Comparison of ENCODE assay signal across 18 cellular contexts in genomic region chr5:28743362-28743761, GRCh38.
DNase-seq lines count a peak whose midpoint lies in the region; ATAC-seq, FAIRE-seq and TF ChIP-seq lines count a peak whose summit lies in the region.
"Had no signal": no experiment of that assay in that cellular context is flagged by ENCODE, and none has a peak within 500 bp of the region (broad histone marks: within the 10 kb centered on the region; RNA-seq: fewer than 3 reads in every experiment).

No MANE protein-coding gene starts in this region.

- FAIRE-seq in endothelial cell of umbilical vein (lab: Jason Lieb, UNC), result no peak
- FAIRE-seq: D721Med had no signal

- no peak overlapping the region for H3K4me3 Mint-ChIP-seq in osteocyte (ENCODE audit: unreplicated experiment)
- H3K4me3 Mint-ChIP-seq: CD8-positive, alpha-beta T cell; GM23338 had no signal

- H3K9me3 Mint-ChIP-seq in osteocyte (ENCODE audit: unreplicated experiment), result no peaks in the 10 kb centered on the region
- H3K9me3 Mint-ChIP-seq: GM23338 had no signal

- H3K9me1 ChIP-seq in endothelial cell of umbilical vein (replicated peaks; ENCODE audit: control insufficient read depth, extremely low read depth, insufficient read depth, low read length), result no peaks in the 10 kb centered on the region

- H3K4me1 Mint-ChIP-seq in osteocyte (ENCODE audit: unreplicated experiment), result peaks cover 8% of the 10 kb centered on the region
- H3K4me1 Mint-ChIP-seq: GM23338 had no signal

- intact Hi-C loops in endothelial cell of umbilical vein (cut with micrococcal nuclease), result no loop called here
- intact Hi-C loops in Right ventricle myocardium inferior (cut with DNase I), result no loop called here

- H3K9ac ChIP-seq in adipocyte (ENCODE audit: low read length) (no peak overlapping the region), endothelial cell of umbilical vein (replicated peaks; ENCODE audit: extremely low read depth, insufficient read depth, low read length) (no peak overlapping the region)

- H3K36me3 Mint-ChIP-seq in osteocyte (ENCODE audit: unreplicated experiment), result no peaks in the 10 kb centered on the region
- H3K36me3 Mint-ChIP-seq: CD8-positive, alpha-beta T cell had no signal

- no peak overlapping the region for H2AFZ ChIP-seq in endothelial cell of umbilical vein (ENCODE audit: low read depth, low read length)
- H2AFZ ChIP-seq: GM23338 had no signal

- dilution Hi-C loops in endothelial cell of umbilical vein (cut with MboI; ENCODE audit: extremely low pct_ligation_motif_present, low sequenced_read_pairs), result no loop called here

- H3K4me3 ChIP-seq in adipocyte (ENCODE audit: low read length) (no peak overlapping the region), endothelial cell of umbilical vein (replicated peaks in 1 of 3; ENCODE audit: insufficient read depth in 1 of 3, low read depth in 1 of 3, low read length in 3 of 3) (no peak overlapping the region)
- H3K4me3 ChIP-seq: GM23338 had no signal

- H3K27me3 Mint-ChIP-seq in osteocyte (ENCODE audit: unreplicated experiment), result peaks cover 2% of the 10 kb centered on the region

- H3K4me2 ChIP-seq in endothelial cell of umbilical vein (ENCODE audit: insufficient read depth, low read length), result no peak overlapping the region
- H3K4me2 ChIP-seq: GM23338 had no signal

- no TSS peak for BruUV-seq in endothelial cell of umbilical vein (replicated peaks; lab: Mats Ljungman, UMichigan)

- H3K27me3 ChIP-seq in adipocyte (replicated peaks; ENCODE audit: control insufficient read depth, insufficient read depth, low read length) (no peaks in the 10 kb centered on the region), endothelial cell of umbilical vein (ENCODE audit: control insufficient read depth in 2 of 2, insufficient read depth in 2 of 2, low read length in 2 of 2) (no peaks in the 10 kb centered on the region)

- peak; percentile 64 for DNase-seq in adipocyte (ENCODE audit: low read depth)
- DNase-seq in endothelial cell of umbilical vein (ENCODE audit: low read depth, low spot score), result no peak
- DNase-seq in osteocyte (ENCODE audit: extremely low spot score, unreplicated experiment), result no peak
- DNase-seq in MV-4-11 (lab: John Stamatoyannopoulos, UW), result no peak
- DNase-seq in activated T-cell treated with anti-CD3 and anti-CD28 coated beads, Interleukin-2, amount 50 U/mL, for 1 hour, result no peak
- DNase-seq in dermis blood vessel endothelial cell, result no peak
- no peak for DNase-seq in Right ventricle myocardium inferior (ENCODE audit: missing footprints)
- DNase-seq: CD8-positive, alpha-beta T cell; DND-41; GF-D8; KBM-7; NCI-H1105 treated with DMSO at 0.1 percent for 48 hours; NCI-H1930; NCI-H2171 treated with DMSO at 0.1 percent for 48 hours; NCI-H524 treated with DMSO at 0.1 percent for 48 hours had no signal

- ATAC-seq in Right ventricle myocardium inferior, result no peak
- ATAC-seq: CD8-positive, alpha-beta T cell; GM23338 had no signal

- H4K20me1 ChIP-seq in endothelial cell of umbilical vein (replicated peaks; ENCODE audit: control insufficient read depth, extremely low read depth, insufficient read depth, low read length), result no peaks in the 10 kb centered on the region

- TF ChIP-seq POLR2A in endothelial cell of umbilical vein (IDR thresholded peaks at IDR 0.05; ENCODE audit: low read depth, low read length), result no peak

- POLR2A ChIA-PET in endothelial cell of umbilical vein (lab: Charles Lee), result no interaction called here

- no peak overlapping the region for H3K27ac ChIP-seq in endothelial cell of umbilical vein (ENCODE audit: insufficient read depth, low read depth, low read length)
- H3K27ac ChIP-seq: RWPE1 had no signal

- CTCF ChIA-PET in endothelial cell of umbilical vein (lab: Charles Lee), result no interaction called here

- peak overlapping the region; percentile 75 for H3K27ac Mint-ChIP-seq in osteocyte (ENCODE audit: unreplicated experiment)
- H3K27ac Mint-ChIP-seq: CD8-positive, alpha-beta T cell; GM23338 had no signal

- no peaks in the 10 kb centered on the region for H3K79me2 ChIP-seq in endothelial cell of umbilical vein (ENCODE audit: control insufficient read depth, insufficient read depth, low read length)

- H3K4me1 ChIP-seq in adipocyte (ENCODE audit: control insufficient read depth, insufficient read depth, low read length) (no peaks in the 10 kb centered on the region), endothelial cell of umbilical vein (ENCODE audit: control insufficient read depth, extremely low read depth, insufficient read depth, low read length) (no peaks in the 10 kb centered on the region)

- H3K36me3 ChIP-seq in adipocyte (ENCODE audit: control insufficient read depth, insufficient read depth, low read length, severe bottlenecking), result no peaks in the 10 kb centered on the region
- no peaks in the 10 kb centered on the region for H3K36me3 ChIP-seq in endothelial cell of umbilical vein (ENCODE audit: control insufficient read depth in 2 of 2, extremely low read depth in 1 of 2, insufficient read depth in 2 of 2, low read length in 2 of 2)

- TF ChIP-seq CTCF in endothelial cell of umbilical vein (IDR thresholded peaks at IDR 0.05; ENCODE audit: extremely low read depth in 1 of 2, insufficient read depth in 1 of 2, low read depth in 1 of 2, low read length in 2 of 2) (no peak), osteocyte (IDR thresholded peaks at IDR 0.05) (no peak)

- H3K9me3 ChIP-seq in adipocyte (ENCODE audit: control insufficient read depth, low read length) (no peaks in the 10 kb centered on the region), endothelial cell of umbilical vein (replicated peaks; ENCODE audit: control insufficient read depth, insufficient read depth, low read length) (no peaks in the 10 kb centered on the region)

TF ChIP-seq in endothelial cell of umbilical vein, 7 proteins besides CTCF, POLR2A, EP300 and RAD21:
- TF ChIP-seq MYC (IDR thresholded peaks at IDR 0.05; ENCODE audit: low read depth, low read length), result no peak
- TF ChIP-seq FOS (IDR thresholded peaks at IDR 0.05; ENCODE audit: borderline replicate concordance, insufficient read depth, low read length), result peak; percentile 8
- TF ChIP-seq JUN (IDR thresholded peaks at IDR 0.05; ENCODE audit: borderline replicate concordance, insufficient read depth, insufficient read length, low read depth), result no peak
